ENCODE assay signal across 22 cellular contexts in genomic region chr20:61804896-61805295, GRCh38.
DNase-seq lines count a peak whose midpoint lies in the region; ATAC-seq, FAIRE-seq and TF ChIP-seq lines count a peak whose summit lies in the region.
"Had no signal": no experiment of that assay in that cellular context is flagged by ENCODE, and none has a peak within 500 bp of the region (broad histone marks: within the 10 kb centered on the region; RNA-seq: fewer than 3 reads in every experiment).

No MANE protein-coding gene starts in this region.

- WGBS in neuronal stem cell (ENCODE audit: extremely low coverage in 2 of 2, insufficient read length in 2 of 2, insufficient replicate concordance in 1 of 2), 2 donors, result no CpG with 5 or more reads among the region's 11 CpGs

- H3K9me3 Mint-ChIP-seq in astrocyte (ENCODE audit: unreplicated experiment), result no peaks in the 10 kb centered on the region
- H3K9me3 Mint-ChIP-seq in stimulated activated naive CD8-positive, alpha-beta T cell treated with anti-CD3 and anti-CD28 coated beads, Interleukin-15, amount 100 ng/mL, for 72 hours, result no peaks in the 10 kb centered on the region
- no peaks in the 10 kb centered on the region for H3K9me3 Mint-ChIP-seq in naive thymus-derived CD8-positive, alpha-beta T cell

- H3K27ac ChIP-seq in astrocyte (ENCODE audit: low read depth, low read length) (no peak overlapping the region), neuronal stem cell (replicated peaks; ENCODE audit: low read length) (no peak overlapping the region)
- H3K27ac ChIP-seq: SJCRH30 had no signal

- H3K23ac ChIP-seq in neuronal stem cell (ENCODE audit: low read depth, low read length, poor library complexity), result peak overlapping the region; percentile 67

- H3K4me3 Mint-ChIP-seq in astrocyte (ENCODE audit: unreplicated experiment), result no peak overlapping the region
- H3K4me3 Mint-ChIP-seq in stimulated activated naive CD8-positive, alpha-beta T cell treated with anti-CD3 and anti-CD28 coated beads, Interleukin-15, amount 100 ng/mL, for 72 hours, result no peak overlapping the region
- H3K4me3 Mint-ChIP-seq in naive thymus-derived CD8-positive, alpha-beta T cell, result no peak overlapping the region

- H4K20me1 ChIP-seq in astrocyte (ENCODE audit: insufficient read depth, low read length), result no peaks in the 10 kb centered on the region

- H3K36me3 ChIP-seq in astrocyte (ENCODE audit: insufficient read depth, low read length) (no peaks in the 10 kb centered on the region), neuronal stem cell (replicated peaks in 1 of 2; ENCODE audit: control insufficient read depth in 2 of 2, insufficient read depth in 2 of 2, low read length in 2 of 2) (no peaks in the 10 kb centered on the region)
- H3K36me3 ChIP-seq: SJCRH30 had no signal

- no peak overlapping the region for H4K8ac ChIP-seq in neuronal stem cell (ENCODE audit: low read depth, low read length)

- no peak overlapping the region for H3K4me3 ChIP-seq in astrocyte (ENCODE audit: insufficient read depth, low read depth, low read length)
- no peak overlapping the region for H3K4me3 ChIP-seq in neuronal stem cell (ENCODE audit: low read length in 2 of 2)
- H3K4me3 ChIP-seq: GM12878, SJCRH30 had no signal

- H3K27ac Mint-ChIP-seq in astrocyte (ENCODE audit: unreplicated experiment), result no peak overlapping the region
- H3K27ac Mint-ChIP-seq in stimulated activated naive CD8-positive, alpha-beta T cell treated with anti-CD3 and anti-CD28 coated beads, Interleukin-15, amount 100 ng/mL, for 72 hours, result no peak overlapping the region
- H3K27ac Mint-ChIP-seq in naive thymus-derived CD8-positive, alpha-beta T cell, result no peak overlapping the region

- TF ChIP-seq CTCF in astrocyte (IDR thresholded peaks at IDR 0.05; ENCODE audit: insufficient read depth, low read depth, low read length), result no peak

- H3K14ac ChIP-seq in neuronal stem cell (ENCODE audit: low read length), result no peak overlapping the region

- H3K4me2 ChIP-seq in astrocyte (ENCODE audit: low read length) (no peak overlapping the region), neuronal stem cell (ENCODE audit: insufficient read depth, low read length, poor library complexity, severe bottlenecking) (no peak overlapping the region)

- no peak for FAIRE-seq in astrocyte (lab: Jason Lieb, UNC)
- FAIRE-seq: GM12878, H1 had no signal

- H2AFZ ChIP-seq in astrocyte (ENCODE audit: low read depth, low read length), result no peak overlapping the region
- H2AFZ ChIP-seq in neuronal stem cell (ENCODE audit: low read length), result no peak overlapping the region

- no peak overlapping the region for H4K91ac ChIP-seq in neuronal stem cell (ENCODE audit: low read depth, low read length, poor library complexity)

- no peak for ATAC-seq in HG02938 (IDR thresholded peaks at IDR 0.05; ENCODE audit: unreplicated experiment)
- ATAC-seq in stimulated activated naive CD8-positive, alpha-beta T cell treated with anti-CD3 and anti-CD28 coated beads, Interleukin-15, amount 100 ng/mL, for 72 hours, result no peak
- no peak for ATAC-seq in naive thymus-derived CD8-positive, alpha-beta T cell
- ATAC-seq: PC-3 had no signal

- H3K9ac ChIP-seq in astrocyte (ENCODE audit: low read length), result no peak overlapping the region
- no peak overlapping the region for H3K9ac ChIP-seq in neuronal stem cell (ENCODE audit: low read depth, low read length, poor library complexity)

- H2BK5ac ChIP-seq in neuronal stem cell (ENCODE audit: low read length), result peak overlapping the region; percentile 60

- H3K9me3 ChIP-seq in astrocyte (ENCODE audit: insufficient read depth, low read depth, low read length) (no peaks in the 10 kb centered on the region), neuronal stem cell (replicated peaks in 1 of 2; ENCODE audit: control insufficient read depth in 2 of 2, insufficient read depth in 1 of 2, low read depth in 1 of 2, low read length in 2 of 2) (peaks cover 0 to 1% of the 10 kb centered on the region in 2 donors)
- H3K9me3 ChIP-seq: SJCRH30 had no signal

- no peak overlapping the region for H3K18ac ChIP-seq in neuronal stem cell (ENCODE audit: low read length)

- POLR2A ChIA-PET in naive thymus-derived CD8-positive, alpha-beta T cell (lab: Charles Lee), result no interaction called here

- no peak overlapping the region for H2BK120ac ChIP-seq in neuronal stem cell (ENCODE audit: low read depth, low read length)

- H3K4me1 ChIP-seq in astrocyte (ENCODE audit: insufficient read depth, low read length), result no peaks in the 10 kb centered on the region
- peaks cover 10 to 18% of the 10 kb centered on the region in 2 donors for H3K4me1 ChIP-seq in neuronal stem cell (ENCODE audit: control insufficient read depth in 2 of 2, insufficient read depth in 1 of 2, low read depth in 1 of 2, low read length in 2 of 2)
- H3K4me1 ChIP-seq: SJCRH30 had no signal

- no peaks in the 10 kb centered on the region for H3K79me1 ChIP-seq in neuronal stem cell (ENCODE audit: low read depth, low read length)

- H3K4ac ChIP-seq in neuronal stem cell (ENCODE audit: low read length), result no peak overlapping the region

- H3K36me3 Mint-ChIP-seq in astrocyte (ENCODE audit: low read depth, unreplicated experiment), result no peaks in the 10 kb centered on the region
- H3K36me3 Mint-ChIP-seq in naive thymus-derived CD8-positive, alpha-beta T cell, result no peaks in the 10 kb centered on the region

- peaks cover 5% of the 10 kb centered on the region for H3K27me3 ChIP-seq in astrocyte (ENCODE audit: insufficient read depth, low read length)
- H3K27me3 ChIP-seq in neuronal stem cell (ENCODE audit: control insufficient read depth in 3 of 3, insufficient read depth in 3 of 3, low read depth in 1 of 3, low read length in 3 of 3), result no peaks in the 10 kb centered on the region

- peak; percentile 36 for DNase-seq in AG08395 (ENCODE audit: low spot score)
- DNase-seq in EL, result peak; percentile 9
- DNase-seq in astrocyte (ENCODE audit: low read depth), result peak; percentile 3
- no peak for DNase-seq in neuronal stem cell (ENCODE audit: low spot score)
- DNase-seq in ureter (ENCODE audit: low spot score), result no peak
- DNase-seq in stimulated activated naive CD8-positive, alpha-beta T cell treated with anti-CD3 and anti-CD28 coated beads, Interleukin-15, amount 100 ng/mL, for 72 hours, result no peak
- no peak for DNase-seq in naive thymus-derived CD8-positive, alpha-beta T cell
- DNase-seq: AML-193, DMS79 treated with DMSO at 0.1 percent for 48 hours, GDM1, KG1, MV-4-11, NCI-H1694 treated with DMSO at 0.1 percent for 48 hours, NCI-H2107, NCI-H2227 treated with DMSO at 0.1 percent for 48 hours, NCI-H524 treated with DMSO at 0.1 percent for 48 hours, PC-3, RPMI8226, SJCRH30 had no signal

- no peaks in the 10 kb centered on the region for H3K79me2 ChIP-seq in astrocyte (ENCODE audit: insufficient read depth, low read length)

- H3K27me3 Mint-ChIP-seq in astrocyte (ENCODE audit: low read depth, unreplicated experiment), result peaks cover 69% of the 10 kb centered on the region
- H3K27me3 Mint-ChIP-seq in stimulated activated naive CD8-positive, alpha-beta T cell treated with anti-CD3 and anti-CD28 coated beads, Interleukin-15, amount 100 ng/mL, for 72 hours, result peaks cover 23% of the 10 kb centered on the region
- peaks cover 0 to 23% (median 15%) of the 10 kb centered on the region in 5 donors for H3K27me3 Mint-ChIP-seq in naive thymus-derived CD8-positive, alpha-beta T cell

- no peak overlapping the region for H2BK15ac ChIP-seq in neuronal stem cell (ENCODE audit: low read length)

- H3K4me1 Mint-ChIP-seq in astrocyte (ENCODE audit: low read depth, unreplicated experiment), result peaks cover 1% of the 10 kb centered on the region
- H3K4me1 Mint-ChIP-seq in stimulated activated naive CD8-positive, alpha-beta T cell treated with anti-CD3 and anti-CD28 coated beads, Interleukin-15, amount 100 ng/mL, for 72 hours, result peaks cover 10% of the 10 kb centered on the region
- peaks cover 0 to 4% (median 1%) of the 10 kb centered on the region in 4 donors for H3K4me1 Mint-ChIP-seq in naive thymus-derived CD8-positive, alpha-beta T cell

- H2BK12ac ChIP-seq in neuronal stem cell (ENCODE audit: low read length), result no peak overlapping the region

- no peak overlapping the region for H2AK5ac ChIP-seq in neuronal stem cell (ENCODE audit: low read depth, low read length)

Comparison
In these comparisons a context has a peak if more than half of its experiments do, and no peak if none do; other contexts are left out.
1. DNase-seq: peak in AG08395 (single experiment), EL (single experiment) and astrocyte (single experiment); none in neuronal stem cell (single experiment), ureter (single experiment), stimulated activated naive CD8-positive, alpha-beta T cell treated with anti-CD3 and anti-CD28 coated beads, Interleukin-15, amount 100 ng/mL, for 72 hours (0 of 2) and naive thymus-derived CD8-positive, alpha-beta T cell (0 of 10).